2 cellular contexts compared by ENCODE assay signal in the genomic region with DNA sequence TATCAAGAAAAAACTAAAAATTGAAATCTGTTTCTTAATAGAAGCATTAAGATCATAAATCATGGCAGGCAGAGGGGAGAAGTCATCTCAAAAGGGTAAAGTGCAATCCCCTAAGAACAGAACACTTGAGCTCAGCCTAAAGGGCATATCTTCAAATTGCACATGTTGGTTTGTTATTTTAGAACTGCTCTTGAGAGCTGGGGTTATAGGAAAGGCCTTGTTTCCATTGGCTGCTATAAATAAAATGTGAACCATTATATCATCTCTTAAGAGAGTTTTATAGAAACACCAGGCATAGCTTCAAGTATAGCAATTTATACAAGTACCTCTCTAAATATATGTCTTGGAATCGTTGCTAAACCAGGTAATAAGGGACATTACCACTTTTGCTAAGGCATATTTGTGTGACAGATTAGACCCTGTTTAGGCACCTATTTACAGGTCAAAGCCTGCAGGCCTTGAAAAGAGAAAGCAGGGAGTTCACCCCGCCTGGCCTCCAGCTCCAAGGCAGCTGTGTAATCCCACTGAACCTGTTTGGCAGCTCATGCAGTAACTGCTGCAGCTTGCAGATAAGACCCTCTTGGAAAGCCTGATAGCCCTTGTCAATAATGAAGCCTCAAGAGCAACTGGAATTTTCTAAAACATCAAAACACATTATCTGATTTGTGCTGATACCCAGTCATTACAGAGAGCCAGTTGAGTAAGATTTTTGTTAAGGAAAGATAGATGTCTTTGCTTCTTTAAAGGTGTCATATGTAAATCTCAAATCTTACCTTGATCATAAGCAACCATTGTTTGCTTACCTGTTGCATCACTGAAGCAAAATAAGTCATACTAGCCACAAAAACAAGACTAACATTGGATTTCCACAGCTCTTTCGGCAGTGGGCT.
TF ChIP-seq lines count a peak whose summit lies in the region.

No MANE protein-coding gene starts in this region.

TF ChIP-seq in K562, 482 proteins besides CTCF, POLR2A, EP300 and RAD21 (continues in another document):
- TF ChIP-seq OTX1 (CRISPR knock-in tag; IDR thresholded peaks at IDR 0.05) (no peak), TGIF2 (CRISPR knock-in tag; IDR thresholded peaks at IDR 0.05) (no peak), PHF8 (IDR thresholded peaks at IDR 0.05; ENCODE audit: borderline replicate concordance, low read length) (no peak), SETDB1 (IDR thresholded peaks at IDR 0.05; ENCODE audit: low read length) (no peak), HMGXB4 (CRISPR knock-in tag; IDR thresholded peaks at IDR 0.05) (no peak), SREBF2 (CRISPR knock-in tag; IDR thresholded peaks at IDR 0.05) (no peak), TAL1 (IDR thresholded peaks at IDR 0.05) (peak; percentile 99), CSDE1 (IDR thresholded peaks at IDR 0.05) (no peak), SMARCB1 (IDR thresholded peaks at IDR 0.05; ENCODE audit: insufficient read length, low read depth) (no peak), HNRNPLL (IDR thresholded peaks at IDR 0.05; ENCODE audit: low read depth, low read length, poor library complexity, severe bottlenecking) (no peak), NCOA1 (IDR thresholded peaks at IDR 0.05; ENCODE audit: low read depth) (peak; percentile 95), ZNF512 (tag; IDR thresholded peaks at IDR 0.05) (no peak), GATA2 (CRISPR knock-in tag; IDR thresholded peaks at IDR 0.05) (peak; percentile 96), NFYB (IDR thresholded peaks at IDR 0.05; ENCODE audit: extremely low read depth, insufficient read length) (no peak), CHD1 (IDR thresholded peaks at IDR 0.05; ENCODE audit: low read length) (no peak), BCLAF1 (IDR thresholded peaks at IDR 0.05; ENCODE audit: borderline replicate concordance in 1 of 2, control insufficient read depth in 1 of 2, low read depth in 2 of 2, low read length in 1 of 2) (no peak), CAMTA2 (CRISPR knock-in tag; conservative IDR thresholded peaks at IDR 0.05) (no peak), SP1 (CRISPR knock-in tag; IDR thresholded peaks at IDR 0.05) (peak; percentile 52; the same call in 1 of the 2 replicates), TEAD1 (CRISPR knock-in tag; IDR thresholded peaks at IDR 0.05) (peak; percentile 53 to 85; a peak in 3 of 4 replicates)
- TF ChIP-seq, protein P1, sequence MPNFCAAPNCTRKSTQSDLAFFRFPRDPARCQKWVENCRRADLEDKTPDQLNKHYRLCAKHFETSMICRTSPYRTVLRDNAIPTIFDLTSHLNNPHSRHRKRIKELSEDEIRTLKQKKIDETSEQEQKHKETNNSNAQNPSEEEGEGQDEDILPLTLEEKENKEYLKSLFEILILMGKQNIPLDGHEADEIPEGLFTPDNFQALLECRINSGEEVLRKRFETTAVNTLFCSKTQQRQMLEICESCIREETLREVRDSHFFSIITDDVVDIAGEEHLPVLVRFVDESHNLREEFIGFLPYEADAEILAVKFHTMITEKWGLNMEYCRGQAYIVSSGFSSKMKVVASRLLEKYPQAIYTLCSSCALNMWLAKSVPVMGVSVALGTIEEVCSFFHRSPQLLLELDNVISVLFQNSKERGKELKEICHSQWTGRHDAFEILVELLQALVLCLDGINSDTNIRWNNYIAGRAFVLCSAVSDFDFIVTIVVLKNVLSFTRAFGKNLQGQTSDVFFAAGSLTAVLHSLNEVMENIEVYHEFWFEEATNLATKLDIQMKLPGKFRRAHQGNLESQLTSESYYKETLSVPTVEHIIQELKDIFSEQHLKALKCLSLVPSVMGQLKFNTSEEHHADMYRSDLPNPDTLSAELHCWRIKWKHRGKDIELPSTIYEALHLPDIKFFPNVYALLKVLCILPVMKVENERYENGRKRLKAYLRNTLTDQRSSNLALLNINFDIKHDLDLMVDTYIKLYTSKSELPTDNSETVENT (CRISPR knock-in tag; IDR thresholded peaks at IDR 0.05), result no peak

TF ChIP-seq in GM12891, 5 proteins besides CTCF, POLR2A, EP300 and RAD21:
- TF ChIP-seq TAF1 (IDR thresholded peaks at IDR 0.05; ENCODE audit: low read depth, low read length) (no peak), PAX5 (IDR thresholded peaks at IDR 0.05; ENCODE audit: insufficient read depth, low read length, severe bottlenecking) (no peak), SPI1 (IDR thresholded peaks at IDR 0.05; ENCODE audit: low read depth, low read length) (no peak), POU2F2 (IDR thresholded peaks at IDR 0.05; ENCODE audit: low read depth, low read length) (no peak), POLR2AphosphoS5 (IDR thresholded peaks at IDR 0.05; ENCODE audit: low read depth, low read length) (no peak)
